In the genomic region with DNA sequence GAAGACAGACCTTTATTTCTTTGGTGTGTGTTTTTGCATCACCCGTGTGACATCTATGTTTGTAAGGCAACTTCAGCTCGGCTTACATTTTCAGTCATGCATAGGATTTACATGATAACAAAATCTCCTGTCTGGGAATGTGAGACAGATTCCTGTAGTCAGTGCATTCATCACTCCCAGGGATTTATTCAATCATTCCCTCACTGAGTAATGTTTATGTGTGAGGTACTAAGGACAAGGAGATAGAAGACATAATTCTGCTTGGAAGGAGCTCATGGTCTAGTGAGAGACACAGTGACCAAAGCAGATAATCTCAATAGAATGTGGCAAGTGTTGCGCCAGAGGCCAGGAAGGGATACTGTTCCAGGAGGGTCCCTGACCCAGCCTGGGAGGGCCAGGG, we compare ENCODE assay signal across 18 cellular contexts. TPM values are rescaled to one million over a fixed set of nuclear protein-coding genes. Genes with fewer than 3 reads are reported as not detected.
"Had no signal": no experiment of that assay in that cellular context is flagged by ENCODE, and none has a peak within 500 bp of the region (broad histone marks: within the 10 kb centered on the region; RNA-seq: fewer than 3 reads in every experiment).

No MANE protein-coding gene starts in this region.

- H3K4me3 ChIP-seq: body of pancreas, heart right ventricle, left ventricle myocardium inferior had no signal

- H3K36me3 Mint-ChIP-seq: activated CD4-positive, alpha-beta memory T cell treated with anti-CD3 and anti-CD28 coated beads for 36 hours; activated naive CD8-positive, alpha-beta T cell treated with anti-CD3 and anti-CD28 coated beads, Interleukin-2, amount 10 ng/mL, durations not matched to agents 7 days and 5 days; mesothelial cell of epicardium; natural killer cell had no signal

- H3K4me1 ChIP-seq: body of pancreas, left ventricle myocardium inferior had no signal

- H3K4me1 Mint-ChIP-seq: activated naive CD8-positive, alpha-beta T cell treated with anti-CD3 and anti-CD28 coated beads, Interleukin-2, amount 10 ng/mL, durations not matched to agents 7 days and 5 days; mesothelial cell of epicardium; natural killer cell had no signal

- H3K4me3 Mint-ChIP-seq: activated CD4-positive, alpha-beta memory T cell treated with anti-CD3 and anti-CD28 coated beads for 36 hours; activated naive CD4-positive, alpha-beta T cell treated with anti-CD3 and anti-CD28 coated beads for 36 hours; activated naive CD8-positive, alpha-beta T cell treated with anti-CD3 and anti-CD28 coated beads, Interleukin-2, amount 10 ng/mL, durations not matched to agents 7 days and 5 days; mesothelial cell of epicardium; natural killer cell; T-helper 1 cell treated with Interleukin-12 subunit alpha and Interleukin-12 subunit beta and Interleukin-4 antibody, amounts not matched to agents 30 μg/mL and 1 μg/mL, for 36 hours had no signal

- H3K27me3 Mint-ChIP-seq: activated CD4-positive, alpha-beta memory T cell treated with anti-CD3 and anti-CD28 coated beads for 36 hours had no signal

- ATAC-seq: body of pancreas; heart right ventricle; natural killer cell; stimulated activated naive CD8-positive, alpha-beta T cell treated with anti-CD3 and anti-CD28 coated beads, Interleukin-15, Interleukin-2, amounts not matched to agents 100 U/mL and 50 U/mL, for 24 hours had no signal

- H3K27ac Mint-ChIP-seq: activated CD4-positive, alpha-beta memory T cell treated with anti-CD3 and anti-CD28 coated beads for 36 hours; activated naive CD4-positive, alpha-beta T cell treated with anti-CD3 and anti-CD28 coated beads for 36 hours; activated naive CD8-positive, alpha-beta T cell treated with anti-CD3 and anti-CD28 coated beads, Interleukin-2, amount 10 ng/mL, durations not matched to agents 7 days and 5 days; mesothelial cell of epicardium; natural killer cell; T-helper 1 cell treated with Interleukin-12 subunit alpha and Interleukin-12 subunit beta and Interleukin-4 antibody, amounts not matched to agents 30 μg/mL and 1 μg/mL, for 36 hours had no signal

- H3K27ac ChIP-seq: body of pancreas, heart right ventricle, left ventricle myocardium inferior had no signal

- H3K36me3 ChIP-seq: heart right ventricle, left ventricle myocardium inferior had no signal

- DNase-seq: activated CD4-positive, alpha-beta memory T cell treated with anti-CD3 and anti-CD28 coated beads for 36 hours; activated CD4-positive, alpha-beta T cell treated with anti-CD3 and anti-CD28 coated beads for 48 hours; activated CD4-positive, CD25-positive, alpha-beta regulatory T cell; activated effector memory CD4-positive, alpha-beta T cell treated with Interleukin-2 at 50 U/mL for 16 hours; activated naive CD4-positive, alpha-beta T cell treated with anti-CD3 and anti-CD28 coated beads for 36 hours; activated naive CD8-positive, alpha-beta T cell treated with anti-CD3 and anti-CD28 coated beads, Interleukin-2, amount 10 ng/mL, durations not matched to agents 7 days and 5 days; activated T-cell treated with anti-CD3 and anti-CD28 coated beads, Interleukin-2, amount 50 U/mL, for 48 hours; body of pancreas; foreskin fibroblast; heart right ventricle; left ventricle myocardium inferior; natural killer cell; stimulated activated CD4-positive, alpha-beta T cell treated with anti-CD3 and anti-CD28 coated beads, Interleukin-12 subunit alpha, Interleukin-12 subunit beta, amount 100 ng/mL, for 4 hours; stimulated activated CD4-positive, alpha-beta T cell treated with anti-CD3 and anti-CD28 coated beads, Interleukin-4, amount 100 ng/mL, for 4 hours; stimulated activated naive CD8-positive, alpha-beta T cell treated with anti-CD3 and anti-CD28 coated beads, Interleukin-15, Interleukin-2, amounts not matched to agents 100 U/mL and 50 U/mL, for 24 hours; T1000 had no signal

- H3K9me3 ChIP-seq: body of pancreas, heart right ventricle, left ventricle myocardium inferior had no signal

- H3K27me3 ChIP-seq: body of pancreas, heart right ventricle had no signal

- H3K9me3 Mint-ChIP-seq: activated CD4-positive, alpha-beta memory T cell treated with anti-CD3 and anti-CD28 coated beads for 36 hours; activated naive CD4-positive, alpha-beta T cell treated with anti-CD3 and anti-CD28 coated beads for 36 hours; activated naive CD8-positive, alpha-beta T cell treated with anti-CD3 and anti-CD28 coated beads, Interleukin-2, amount 10 ng/mL, durations not matched to agents 7 days and 5 days; natural killer cell; T-helper 1 cell treated with Interleukin-12 subunit alpha and Interleukin-12 subunit beta and Interleukin-4 antibody, amounts not matched to agents 30 μg/mL and 1 μg/mL, for 36 hours had no signal

RNA-seq across cellular contexts. Expression of a gene that starts 35.2 kb away (rescaled TPM):
- total RNA-seq: activated CD4-positive, alpha-beta memory T cell treated with anti-CD3 and anti-CD28 coated beads for 36 hours; activated naive CD4-positive, alpha-beta T cell treated with anti-CD3 and anti-CD28 coated beads for 36 hours; activated naive CD8-positive, alpha-beta T cell treated with anti-CD3 and anti-CD28 coated beads, Interleukin-2, amount 10 ng/mL, durations not matched to agents 7 days and 5 days had no signal
